Comparison of ENCODE assay signal across 8 cellular contexts in genomic region chr19:53195265-53195879, GRCh38. TPM values are rescaled to one million over a fixed set of nuclear protein-coding genes. Genes with fewer than 3 reads are reported as not detected.
DNase-seq lines count a peak whose midpoint lies in the region; ATAC-seq and TF ChIP-seq lines count a peak whose summit lies in the region.

No MANE protein-coding gene starts in this region.

- H3K27me3 ChIP-seq in BJ (ENCODE audit: control insufficient read depth, insufficient read depth, low read length): no peaks in the 10 kb centered on the region

- peaks cover 6% of the 10 kb centered on the region for H3K27me3 Mint-ChIP-seq in HFFc6 (ENCODE audit: insufficient read depth)

- H3K4me1 Mint-ChIP-seq in HFFc6 (ENCODE audit: low read depth): no peaks in the 10 kb centered on the region

- no peak overlapping the region for H3K27ac Mint-ChIP-seq in HFFc6

- CTCF ChIA-PET in BJ (lab: Yijun Ruan, JAX): interaction anchor here (0.6 to 1.7 kb wide), 20 partner anchors 13 to 829 kb away, joined by 3 to 8 read pairs (median 3); partner anchors contain the start of gene ZNF765

- TF ChIP-seq CTCF in BJ (IDR thresholded peaks at IDR 0.05; ENCODE audit: insufficient read depth, low read depth, low read length) (peak; percentile 87), HFFc6 (IDR thresholded peaks at IDR 0.05) (peak; percentile 87), lower leg skin (IDR thresholded peaks at IDR 0.05) (peak in 1 of 3 donors; percentile 63)

- no peak for DNase-seq in BJ (ENCODE audit: low read depth)
- DNase-seq in HFFc6: peak; percentile 67
- DNase-seq in NCI-H748 (lab: John Stamatoyannopoulos, UW; ENCODE audit: unreplicated experiment): peak; percentile 87
- DNase-seq in activated CD4-positive, alpha-beta T cell treated with anti-CD3 and anti-CD28 coated beads, Interleukin-2, amount 50 U/mL, for 24 hours (ENCODE audit: low read depth in 1 of 2, low spot score in 1 of 2): peak; percentile 24 to 66
- peak; percentile 74 for DNase-seq in dedifferentiated amniotic fluid mesenchymal stem cell (ENCODE audit: extremely low spot score)
- DNase-seq in lower leg skin (ENCODE audit: low spot score in 2 of 2): peak; percentile 86 to 95
- DNase-seq in stimulated activated CD4-positive, alpha-beta T cell treated with anti-CD3 and anti-CD28 coated beads, TNF-alpha, amount 100 ng/mL, for 48 hours (ENCODE audit: low read depth in 3 of 3): peak; percentile 35 to 53 (median 52)

- intact Hi-C loops in lower leg skin (cut with DNase I; ENCODE audit: low total_unique reads): no loop called here

- H3K9me3 Mint-ChIP-seq in HFFc6: peaks cover 60% of the 10 kb centered on the region

- POLR2A ChIA-PET in BJ (lab: Charles Lee): no interaction called here

- TF ChIP-seq POLR2A in lower leg skin (IDR thresholded peaks at IDR 0.05): no peak

- H3K4me3 Mint-ChIP-seq in HFFc6: no peak overlapping the region

- H3K4me3 ChIP-seq in BJ (ENCODE audit: low read depth, low read length) (no peak overlapping the region), lower leg skin (ENCODE audit: low read depth, poor library complexity, severe bottlenecking) (no peak overlapping the region)

- peaks cover 2% of the 10 kb centered on the region; the same call in 1 of the 2 replicates for H3K36me3 Mint-ChIP-seq in HFFc6 (ENCODE audit: low read depth)

- no peak for ATAC-seq in HG03457 (IDR thresholded peaks at IDR 0.05; ENCODE audit: unreplicated experiment)

- 0% methylated on average over 3 of the region's 3 CpGs for WGBS in lower leg skin, 2 donors

- H3K36me3 ChIP-seq in BJ (ENCODE audit: control insufficient read depth, insufficient read depth, low read length): peaks cover 2% of the 10 kb centered on the region; the same call in 1 of the 2 replicates

RNA-seq across cellular contexts. Expression of gene ZNF665, which starts 2.2 kb away (rescaled TPM):
- polyA plus RNA-seq in BJ (2011; rRNA removed): 3.0 and 3.5 TPM in 2 replicates
- polyA minus RNA-seq in BJ (2011; rRNA and poly(A)+ RNA removed): 1.4 and 3.7 TPM in 2 replicates
- under 1 TPM; 0.08 to 0.40 (median 0.20) TPM for total RNA-seq in HFFc6 (2021; fragmentation: NEBNext Ultra II Directional; extraction: Animal tissue kit (Norgen Biotek cat#: 25700))
- total RNA-seq in lower leg skin: 1 to 10 TPM; 2.4 to 4.9 (median 3.4) TPM

RNA-seq across cellular contexts. Expression of gene ZNF347, which starts 36.5 kb away (rescaled TPM):
- 2.0 and 4.2 TPM in 2 replicates for polyA plus RNA-seq in BJ (2011; rRNA removed)
- polyA minus RNA-seq in BJ (2011; rRNA and poly(A)+ RNA removed): 3.0 and 4.3 TPM in 2 replicates
- 1 to 10 TPM; 3.5 to 5.4 (median 4.4) TPM for total RNA-seq in HFFc6 (2021; fragmentation: NEBNext Ultra II Directional; extraction: Animal tissue kit (Norgen Biotek cat#: 25700))
- total RNA-seq in lower leg skin: 1 to 10 TPM; 5.3 to 9.3 (median 7.3) TPM

RNA-seq across cellular contexts. Expression of gene ZNF677, which starts 59.3 kb away (rescaled TPM):
- polyA plus RNA-seq in BJ (2011; rRNA removed): 12.9 and 20.4 TPM in 2 replicates
- 5.5 and 6.4 TPM in 2 replicates for polyA minus RNA-seq in BJ (2011; rRNA and poly(A)+ RNA removed)
- total RNA-seq in HFFc6 (2021; fragmentation: NEBNext Ultra II Directional; extraction: Animal tissue kit (Norgen Biotek cat#: 25700)): 10 to 100 TPM in 4 of 6 experiments, 1 to 10 TPM in 2; 7.6 to 17.1 (median 14.9) TPM
- 10 to 100 TPM; 11.5 to 21.0 (median 17.8) TPM for total RNA-seq in lower leg skin
